ENCODE assay signal across 18 cellular contexts in the genomic region with DNA sequence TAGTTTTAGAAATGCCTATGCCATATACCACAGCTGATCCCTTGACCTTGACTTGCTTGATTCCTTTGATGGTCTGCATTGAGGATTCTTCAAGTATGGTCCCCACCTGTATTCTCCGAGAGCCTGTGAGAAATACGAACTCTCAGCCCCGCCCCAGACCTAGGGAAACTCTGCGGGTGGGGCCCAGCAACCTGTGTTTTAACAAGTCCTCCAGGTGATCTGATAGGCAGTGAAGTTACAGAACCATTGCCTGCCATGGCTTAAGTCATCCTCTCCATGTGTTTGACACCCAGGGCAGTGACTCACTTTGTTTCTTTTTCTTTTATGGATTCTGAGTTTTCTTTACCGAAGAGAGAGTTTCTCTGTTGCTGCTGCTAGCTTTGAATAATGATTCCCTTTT. TPM values are rescaled to one million over a fixed set of nuclear protein-coding genes. Genes with fewer than 3 reads are reported as not detected.
"Had no signal": no experiment of that assay in that cellular context is flagged by ENCODE, and none has a peak within 500 bp of the region (broad histone marks: within the 10 kb centered on the region; RNA-seq: fewer than 3 reads in every experiment).

No MANE protein-coding gene starts in this region.

- ATAC-seq: activated CD4-positive, CD25-positive, alpha-beta regulatory T cell treated with anti-CD3 and anti-CD28 coated beads, Interleukin-2, amount 50 U/mL, for 24 hours; left ventricle myocardium superior had no signal

- H3K4me3 Mint-ChIP-seq: activated CD4-positive, alpha-beta memory T cell treated with anti-CD3 and anti-CD28 coated beads, Interleukin-2, amount 10 ng/mL, durations not matched to agents 7 days and 5 days; activated T-helper 1 cell treated with anti-CD3 and anti-CD28 coated beads, Interleukin-12 subunit alpha, Interleukin-12 subunit beta, Interleukin-2, Interleukin-4 antibody, amounts not matched to agents 30 ng/mL and 10 ng/mL and 1 ng/mL, durations not matched to agents 14 hours and 24 hours and 36 hours; central memory CD8-positive, alpha-beta T cell; neural crest cell; type B pancreatic cell had no signal

- H3K36me3 Mint-ChIP-seq: type B pancreatic cell had no signal

- DNase-seq: activated CD4-positive, alpha-beta memory T cell treated with anti-CD3 and anti-CD28 coated beads, Interleukin-2, amount 10 ng/mL, durations not matched to agents 7 days and 5 days; activated naive CD4-positive, alpha-beta T cell treated with Interleukin-2 at 50 U/mL for 16 hours; cortex of kidney; effector memory CD4-positive, alpha-beta T cell; erythroblast; foreskin fibroblast; head of caudate nucleus; left ventricle myocardium superior; stimulated activated CD4-positive, alpha-beta T cell treated with anti-CD3 and anti-CD28 coated beads, Interleukin-12 subunit alpha, Interleukin-12 subunit beta, amount 100 ng/mL, for 4 hours; stimulated activated naive CD4-positive, alpha-beta T cell; substantia nigra; T-helper 2 cell had no signal

- H3K4me1 Mint-ChIP-seq: activated CD4-positive, alpha-beta memory T cell treated with anti-CD3 and anti-CD28 coated beads, Interleukin-2, amount 10 ng/mL, durations not matched to agents 7 days and 5 days; central memory CD8-positive, alpha-beta T cell; neural crest cell had no signal

- H3K27ac Mint-ChIP-seq: activated CD4-positive, alpha-beta memory T cell treated with anti-CD3 and anti-CD28 coated beads, Interleukin-2, amount 10 ng/mL, durations not matched to agents 7 days and 5 days; activated T-helper 1 cell treated with anti-CD3 and anti-CD28 coated beads, Interleukin-12 subunit alpha, Interleukin-12 subunit beta, Interleukin-2, Interleukin-4 antibody, amounts not matched to agents 30 ng/mL and 10 ng/mL and 1 ng/mL, durations not matched to agents 14 hours and 24 hours and 36 hours; type B pancreatic cell had no signal

- H3K9me3 Mint-ChIP-seq: activated CD4-positive, alpha-beta memory T cell treated with anti-CD3 and anti-CD28 coated beads, Interleukin-2, amount 10 ng/mL, durations not matched to agents 7 days and 5 days; activated T-helper 1 cell treated with anti-CD3 and anti-CD28 coated beads, Interleukin-12 subunit alpha, Interleukin-12 subunit beta, Interleukin-2, Interleukin-4 antibody, amounts not matched to agents 30 ng/mL and 10 ng/mL and 1 ng/mL, durations not matched to agents 14 hours and 24 hours and 36 hours; central memory CD8-positive, alpha-beta T cell; neural crest cell; type B pancreatic cell had no signal

RNA-seq across cellular contexts. Expression of a gene that starts 18.5 kb away (rescaled TPM):
- total RNA-seq: activated CD4-positive, alpha-beta memory T cell treated with anti-CD3 and anti-CD28 coated beads, Interleukin-2, amount 10 ng/mL, durations not matched to agents 7 days and 5 days; osteocyte had no signal
